Comparison of ENCODE assay signal across 21 cellular contexts in genomic region chr9:75123696-75124095, GRCh38.
"Had no signal": no experiment of that assay in that cellular context is flagged by ENCODE, and none has a peak within 500 bp of the region (broad histone marks: within the 10 kb centered on the region; RNA-seq: fewer than 3 reads in every experiment).

No MANE protein-coding gene starts in this region.

- H3K27me3 ChIP-seq: esophagus squamous epithelium, ovary, tibial artery had no signal

- H3K27ac ChIP-seq: epithelial cell of prostate, esophagus squamous epithelium, ovary, tibial artery had no signal

- DNase-seq: activated CD4-positive, alpha-beta memory T cell treated with anti-CD3 and anti-CD28 coated beads for 36 hours; activated CD4-positive, alpha-beta T cell treated with anti-CD3 and anti-CD28 coated beads, Interleukin-2, amount 10 ng/mL, durations not matched to agents 24 days and 14 days; activated CD4-positive, CD25-positive, alpha-beta regulatory T cell treated with anti-CD3 and anti-CD28 coated beads, Interleukin-2, amount 50 U/mL, for 72 hours; activated CD8-positive, alpha-beta memory T cell treated with anti-CD3 and anti-CD28 coated beads, Interleukin-2, amount 50 U/mL, for 48 hours; activated T-cell treated with anti-CD3 and anti-CD28 coated beads, Interleukin-2, amount 50 U/mL, for 24 hours; cortex of kidney; endodermal cell; esophagus squamous epithelium; foreskin melanocyte; left cardiac atrium; left ventricle myocardium superior; ovary; right cardiac atrium; stimulated activated naive CD8-positive, alpha-beta T cell treated with anti-CD3 and anti-CD28 coated beads, Interleukin-15, Interleukin-2, amounts not matched to agents 100 U/mL and 50 U/mL, for 24 hours; T-helper 17 cell; T1000; tibial artery had no signal

- H3K4me3 ChIP-seq: esophagus squamous epithelium, ovary, tibial artery had no signal

- H3K9me3 ChIP-seq: esophagus squamous epithelium, ovary, tibial artery had no signal

- H3K4me3 Mint-ChIP-seq: activated CD4-positive, alpha-beta memory T cell treated with anti-CD3 and anti-CD28 coated beads for 36 hours; activated CD4-positive, alpha-beta T cell treated with anti-CD3 and anti-CD28 coated beads, Interleukin-2, amount 10 ng/mL, durations not matched to agents 24 days and 14 days; activated naive CD4-positive, alpha-beta T cell treated with anti-CD3 and anti-CD28 coated beads, Interleukin-2, amount 50 U/mL, for 24 hours; activated T-cell treated with anti-CD3 and anti-CD28 coated beads, Interleukin-2, amount 50 U/mL, for 24 hours; endodermal cell; T-helper 17 cell had no signal

- ATAC-seq: left cardiac atrium; left ventricle myocardium superior; right cardiac atrium; SK-N-SH treated with all-trans-retinoic acid at 6 μM for 48 hours; stimulated activated naive CD8-positive, alpha-beta T cell treated with anti-CD3 and anti-CD28 coated beads, Interleukin-15, Interleukin-2, amounts not matched to agents 100 U/mL and 50 U/mL, for 24 hours; T-helper 17 cell had no signal

- H3K36me3 ChIP-seq: ovary had no signal

- H3K4me1 Mint-ChIP-seq: endodermal cell had no signal

- H3K27me3 Mint-ChIP-seq: activated CD4-positive, alpha-beta memory T cell treated with anti-CD3 and anti-CD28 coated beads for 36 hours; activated CD4-positive, alpha-beta T cell treated with anti-CD3 and anti-CD28 coated beads, Interleukin-2, amount 10 ng/mL, durations not matched to agents 24 days and 14 days; activated naive CD4-positive, alpha-beta T cell treated with anti-CD3 and anti-CD28 coated beads, Interleukin-2, amount 50 U/mL, for 24 hours; activated T-cell treated with anti-CD3 and anti-CD28 coated beads, Interleukin-2, amount 50 U/mL, for 24 hours; T-helper 17 cell had no signal

- H3K27ac Mint-ChIP-seq: activated CD4-positive, alpha-beta T cell treated with anti-CD3 and anti-CD28 coated beads, Interleukin-2, amount 10 ng/mL, durations not matched to agents 24 days and 14 days; activated T-cell treated with anti-CD3 and anti-CD28 coated beads, Interleukin-2, amount 50 U/mL, for 24 hours; activated T-helper 2 cell treated with anti-CD3 and anti-CD28 coated beads, Interferon-gamma antibody, Interleukin-2, Interleukin-4, amounts not matched to agents 10 μg/mL and 5 μg/mL and 100 μg/mL, durations not matched to agents 14 hours and 24 hours and 36 hours; endodermal cell had no signal

- H3K9me3 Mint-ChIP-seq: activated CD4-positive, alpha-beta T cell treated with anti-CD3 and anti-CD28 coated beads, Interleukin-2, amount 10 ng/mL, durations not matched to agents 24 days and 14 days; activated naive CD4-positive, alpha-beta T cell treated with anti-CD3 and anti-CD28 coated beads, Interleukin-2, amount 50 U/mL, for 24 hours; activated T-cell treated with anti-CD3 and anti-CD28 coated beads, Interleukin-2, amount 50 U/mL, for 24 hours; endodermal cell had no signal

- H3K4me1 ChIP-seq: tibial artery had no signal
